Comparison of ENCODE assay signal across 1 cellular context in genomic region chr1:4027492-4028138, GRCh38.
TF ChIP-seq lines count a peak whose summit lies in the region.

No MANE protein-coding gene starts in this region.

TF ChIP-seq in H1, 55 proteins besides CTCF, POLR2A, EP300 and RAD21 (continued from another document):
- TF ChIP-seq, protein P1, sequence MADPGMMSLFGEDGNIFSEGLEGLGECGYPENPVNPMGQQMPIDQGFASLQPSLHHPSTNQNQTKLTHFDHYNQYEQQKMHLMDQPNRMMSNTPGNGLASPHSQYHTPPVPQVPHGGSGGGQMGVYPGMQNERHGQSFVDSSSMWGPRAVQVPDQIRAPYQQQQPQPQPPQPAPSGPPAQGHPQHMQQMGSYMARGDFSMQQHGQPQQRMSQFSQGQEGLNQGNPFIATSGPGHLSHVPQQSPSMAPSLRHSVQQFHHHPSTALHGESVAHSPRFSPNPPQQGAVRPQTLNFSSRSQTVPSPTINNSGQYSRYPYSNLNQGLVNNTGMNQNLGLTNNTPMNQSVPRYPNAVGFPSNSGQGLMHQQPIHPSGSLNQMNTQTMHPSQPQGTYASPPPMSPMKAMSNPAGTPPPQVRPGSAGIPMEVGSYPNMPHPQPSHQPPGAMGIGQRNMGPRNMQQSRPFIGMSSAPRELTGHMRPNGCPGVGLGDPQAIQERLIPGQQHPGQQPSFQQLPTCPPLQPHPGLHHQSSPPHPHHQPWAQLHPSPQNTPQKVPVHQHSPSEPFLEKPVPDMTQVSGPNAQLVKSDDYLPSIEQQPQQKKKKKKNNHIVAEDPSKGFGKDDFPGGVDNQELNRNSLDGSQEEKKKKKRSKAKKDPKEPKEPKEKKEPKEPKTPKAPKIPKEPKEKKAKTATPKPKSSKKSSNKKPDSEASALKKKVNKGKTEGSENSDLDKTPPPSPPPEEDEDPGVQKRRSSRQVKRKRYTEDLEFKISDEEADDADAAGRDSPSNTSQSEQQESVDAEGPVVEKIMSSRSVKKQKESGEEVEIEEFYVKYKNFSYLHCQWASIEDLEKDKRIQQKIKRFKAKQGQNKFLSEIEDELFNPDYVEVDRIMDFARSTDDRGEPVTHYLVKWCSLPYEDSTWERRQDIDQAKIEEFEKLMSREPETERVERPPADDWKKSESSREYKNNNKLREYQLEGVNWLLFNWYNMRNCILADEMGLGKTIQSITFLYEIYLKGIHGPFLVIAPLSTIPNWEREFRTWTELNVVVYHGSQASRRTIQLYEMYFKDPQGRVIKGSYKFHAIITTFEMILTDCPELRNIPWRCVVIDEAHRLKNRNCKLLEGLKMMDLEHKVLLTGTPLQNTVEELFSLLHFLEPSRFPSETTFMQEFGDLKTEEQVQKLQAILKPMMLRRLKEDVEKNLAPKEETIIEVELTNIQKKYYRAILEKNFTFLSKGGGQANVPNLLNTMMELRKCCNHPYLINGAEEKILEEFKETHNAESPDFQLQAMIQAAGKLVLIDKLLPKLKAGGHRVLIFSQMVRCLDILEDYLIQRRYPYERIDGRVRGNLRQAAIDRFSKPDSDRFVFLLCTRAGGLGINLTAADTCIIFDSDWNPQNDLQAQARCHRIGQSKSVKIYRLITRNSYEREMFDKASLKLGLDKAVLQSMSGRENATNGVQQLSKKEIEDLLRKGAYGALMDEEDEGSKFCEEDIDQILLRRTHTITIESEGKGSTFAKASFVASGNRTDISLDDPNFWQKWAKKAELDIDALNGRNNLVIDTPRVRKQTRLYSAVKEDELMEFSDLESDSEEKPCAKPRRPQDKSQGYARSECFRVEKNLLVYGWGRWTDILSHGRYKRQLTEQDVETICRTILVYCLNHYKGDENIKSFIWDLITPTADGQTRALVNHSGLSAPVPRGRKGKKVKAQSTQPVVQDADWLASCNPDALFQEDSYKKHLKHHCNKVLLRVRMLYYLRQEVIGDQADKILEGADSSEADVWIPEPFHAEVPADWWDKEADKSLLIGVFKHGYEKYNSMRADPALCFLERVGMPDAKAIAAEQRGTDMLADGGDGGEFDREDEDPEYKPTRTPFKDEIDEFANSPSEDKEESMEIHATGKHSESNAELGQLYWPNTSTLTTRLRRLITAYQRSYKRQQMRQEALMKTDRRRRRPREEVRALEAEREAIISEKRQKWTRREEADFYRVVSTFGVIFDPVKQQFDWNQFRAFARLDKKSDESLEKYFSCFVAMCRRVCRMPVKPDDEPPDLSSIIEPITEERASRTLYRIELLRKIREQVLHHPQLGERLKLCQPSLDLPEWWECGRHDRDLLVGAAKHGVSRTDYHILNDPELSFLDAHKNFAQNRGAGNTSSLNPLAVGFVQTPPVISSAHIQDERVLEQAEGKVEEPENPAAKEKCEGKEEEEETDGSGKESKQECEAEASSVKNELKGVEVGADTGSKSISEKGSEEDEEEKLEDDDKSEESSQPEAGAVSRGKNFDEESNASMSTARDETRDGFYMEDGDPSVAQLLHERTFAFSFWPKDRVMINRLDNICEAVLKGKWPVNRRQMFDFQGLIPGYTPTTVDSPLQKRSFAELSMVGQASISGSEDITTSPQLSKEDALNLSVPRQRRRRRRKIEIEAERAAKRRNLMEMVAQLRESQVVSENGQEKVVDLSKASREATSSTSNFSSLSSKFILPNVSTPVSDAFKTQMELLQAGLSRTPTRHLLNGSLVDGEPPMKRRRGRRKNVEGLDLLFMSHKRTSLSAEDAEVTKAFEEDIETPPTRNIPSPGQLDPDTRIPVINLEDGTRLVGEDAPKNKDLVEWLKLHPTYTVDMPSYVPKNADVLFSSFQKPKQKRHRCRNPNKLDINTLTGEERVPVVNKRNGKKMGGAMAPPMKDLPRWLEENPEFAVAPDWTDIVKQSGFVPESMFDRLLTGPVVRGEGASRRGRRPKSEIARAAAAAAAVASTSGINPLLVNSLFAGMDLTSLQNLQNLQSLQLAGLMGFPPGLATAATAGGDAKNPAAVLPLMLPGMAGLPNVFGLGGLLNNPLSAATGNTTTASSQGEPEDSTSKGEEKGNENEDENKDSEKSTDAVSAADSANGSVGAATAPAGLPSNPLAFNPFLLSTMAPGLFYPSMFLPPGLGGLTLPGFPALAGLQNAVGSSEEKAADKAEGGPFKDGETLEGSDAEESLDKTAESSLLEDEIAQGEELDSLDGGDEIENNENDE (IDR thresholded peaks at IDR 0.05; ENCODE audit: insufficient replicate concordance, low read length) = no peak
- no peak for TF ChIP-seq SAP30 (IDR thresholded peaks at IDR 0.05; ENCODE audit: insufficient read depth, insufficient replicate concordance, low read length)
- TF ChIP-seq CHD1 (IDR thresholded peaks at IDR 0.05; ENCODE audit: low read depth, low read length) = no peak
- TF ChIP-seq ZNF274 (IDR thresholded peaks at IDR 0.05; ENCODE audit: borderline replicate concordance, extremely low read depth, low read length) = no peak
- no peak for TF ChIP-seq TCF12 (IDR thresholded peaks at IDR 0.05; ENCODE audit: low read depth, low read length)
